In the genomic region with DNA sequence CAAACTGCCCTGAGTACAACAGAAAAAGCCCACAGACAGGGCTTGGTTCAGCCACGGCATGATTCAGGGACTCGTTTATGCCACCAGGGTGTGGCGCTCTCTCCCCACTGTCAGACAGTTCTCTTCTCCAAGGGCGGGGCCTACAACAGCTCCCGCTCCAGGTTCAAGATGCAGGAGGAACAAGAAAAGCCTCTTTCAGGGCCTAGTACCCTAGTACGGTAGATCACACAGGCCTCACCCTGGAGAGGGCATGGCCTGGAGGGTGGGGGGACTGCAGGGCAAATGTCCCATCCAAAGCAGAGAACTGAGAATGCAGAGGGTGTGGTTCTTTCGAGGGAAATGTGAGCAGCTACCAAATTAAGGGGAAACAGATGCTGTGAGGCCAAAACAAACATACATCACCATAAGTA, we compare ENCODE assay signal across 9 cellular contexts. TPM values are rescaled to one million over a fixed set of nuclear protein-coding genes. Genes with fewer than 3 reads are reported as not detected.
DNase-seq lines count a peak whose midpoint lies in the region; ATAC-seq, FAIRE-seq and TF ChIP-seq lines count a peak whose summit lies in the region.
"Had no signal": no experiment of that assay in that cellular context is flagged by ENCODE, and none has a peak within 500 bp of the region (broad histone marks: within the 10 kb centered on the region; RNA-seq: fewer than 3 reads in every experiment).

No MANE protein-coding gene starts in this region.

- CTCF ChIA-PET in naive thymus-derived CD4-positive, alpha-beta T cell (lab: Charles Lee), result interaction anchor here (0.6 to 2.3 kb wide), 4 partner anchors 79 to 288 kb away, joined by 3 to 16 read pairs (median 4); no protein-coding TSS in a partner anchor

- H3K9me3 Mint-ChIP-seq in activated CD4-positive, alpha-beta T cell treated with anti-CD3 and anti-CD28 coated beads, Interleukin-2, amount 10 ng/mL, durations not matched to agents 24 days and 14 days, result no peaks in the 10 kb centered on the region
- H3K9me3 Mint-ChIP-seq in endothelial cell (ENCODE audit: unreplicated experiment), result no peaks in the 10 kb centered on the region
- H3K9me3 Mint-ChIP-seq in naive thymus-derived CD4-positive, alpha-beta T cell, result no peaks in the 10 kb centered on the region
- H3K9me3 Mint-ChIP-seq: T-helper 1 cell treated with Interleukin-12 subunit alpha and Interleukin-12 subunit beta and Interleukin-4 antibody, amounts not matched to agents 30 μg/mL and 1 μg/mL, for 36 hours had no signal

- peak; percentile 77 for ATAC-seq in naive thymus-derived CD4-positive, alpha-beta T cell

- DNase-seq in GDM1 (lab: John Stamatoyannopoulos, UW) (peak; percentile 32), NCI-H146 treated with DMSO at 0.1 percent for 48 hours (lab: John Stamatoyannopoulos, UW; ENCODE audit: unreplicated experiment) (peak; percentile 5), endothelial cell (ENCODE audit: low spot score) (peak; percentile 73), kidney glomerular epithelial cell (lab: John Stamatoyannopoulos, UW) (no peak), GM12892 (ENCODE audit: insufficient read length) (no peak), NCI-H1930 (lab: John Stamatoyannopoulos, UW) (no peak)
- peak; percentile 79 for DNase-seq in activated CD4-positive, alpha-beta T cell treated with anti-CD3 and anti-CD28 coated beads, Interleukin-2, amount 10 ng/mL, durations not matched to agents 24 days and 14 days
- DNase-seq in naive thymus-derived CD4-positive, alpha-beta T cell, result peak in 3 of 9 donors; percentile 25 to 38 (median 31)

- no peak overlapping the region for H3K27ac ChIP-seq in naive thymus-derived CD4-positive, alpha-beta T cell (ENCODE audit: low read depth, low read length)

- no peaks in the 10 kb centered on the region for H3K27me3 ChIP-seq in naive thymus-derived CD4-positive, alpha-beta T cell (ENCODE audit: control insufficient read depth in 2 of 2, insufficient read depth in 2 of 2, low read length in 2 of 2)

- H3K4me3 ChIP-seq in naive thymus-derived CD4-positive, alpha-beta T cell (ENCODE audit: low read length), result no peak overlapping the region

- H3K4me3 Mint-ChIP-seq in activated CD4-positive, alpha-beta T cell treated with anti-CD3 and anti-CD28 coated beads, Interleukin-2, amount 10 ng/mL, durations not matched to agents 24 days and 14 days, result no peak overlapping the region
- H3K4me3 Mint-ChIP-seq in endothelial cell (ENCODE audit: unreplicated experiment), result no peak overlapping the region
- H3K4me3 Mint-ChIP-seq in naive thymus-derived CD4-positive, alpha-beta T cell, result no peak overlapping the region
- H3K4me3 Mint-ChIP-seq: T-helper 1 cell treated with Interleukin-12 subunit alpha and Interleukin-12 subunit beta and Interleukin-4 antibody, amounts not matched to agents 30 μg/mL and 1 μg/mL, for 36 hours had no signal

- no peaks in the 10 kb centered on the region for H3K4me1 ChIP-seq in naive thymus-derived CD4-positive, alpha-beta T cell (ENCODE audit: control insufficient read depth in 2 of 2, insufficient read depth in 2 of 2, low read length in 2 of 2)

- POLR2A ChIA-PET in naive thymus-derived CD4-positive, alpha-beta T cell (lab: Charles Lee), result interaction anchor here (1.9 kb wide), 1 partner anchor 23 kb away, joined by 6 read pairs; a partner anchor contains a TSS

- peaks cover 33% of the 10 kb centered on the region for H3K4me1 Mint-ChIP-seq in activated CD4-positive, alpha-beta T cell treated with anti-CD3 and anti-CD28 coated beads, Interleukin-2, amount 10 ng/mL, durations not matched to agents 24 days and 14 days
- H3K4me1 Mint-ChIP-seq in endothelial cell (ENCODE audit: unreplicated experiment), result peaks cover 15% of the 10 kb centered on the region
- peaks cover 25 to 57% (median 54%) of the 10 kb centered on the region in 7 donors for H3K4me1 Mint-ChIP-seq in naive thymus-derived CD4-positive, alpha-beta T cell

- FAIRE-seq in GM12892 (lab: Jason Lieb, UNC), result no peak

- TF ChIP-seq CTCF in endothelial cell (IDR thresholded peaks at IDR 0.05; ENCODE audit: unreplicated experiment), result peak; percentile 53

- H3K27ac Mint-ChIP-seq in activated CD4-positive, alpha-beta T cell treated with anti-CD3 and anti-CD28 coated beads, Interleukin-2, amount 10 ng/mL, durations not matched to agents 24 days and 14 days, result no peak overlapping the region
- H3K27ac Mint-ChIP-seq in endothelial cell (ENCODE audit: unreplicated experiment), result no peak overlapping the region
- peak overlapping the region in 7 of 9 donors; percentile 16 to 70 (median 28) for H3K27ac Mint-ChIP-seq in naive thymus-derived CD4-positive, alpha-beta T cell

- TF ChIP-seq POLR2A in GM12892 (IDR thresholded peaks at IDR 0.05; ENCODE audit: low read depth, low read length), result no peak

- no peaks in the 10 kb centered on the region for H3K9me3 ChIP-seq in naive thymus-derived CD4-positive, alpha-beta T cell (ENCODE audit: control insufficient read depth in 2 of 3, low read length in 3 of 3)

- H3K36me3 Mint-ChIP-seq in activated CD4-positive, alpha-beta T cell treated with anti-CD3 and anti-CD28 coated beads, Interleukin-2, amount 10 ng/mL, durations not matched to agents 24 days and 14 days (ENCODE audit: low read depth), result peaks cover 49% of the 10 kb centered on the region
- H3K36me3 Mint-ChIP-seq in endothelial cell (ENCODE audit: low read depth, unreplicated experiment), result peaks cover 17% of the 10 kb centered on the region
- H3K36me3 Mint-ChIP-seq in naive thymus-derived CD4-positive, alpha-beta T cell, result peaks cover 0 to 29% (median 26%) of the 10 kb centered on the region in 5 donors

- intact Hi-C loops in activated CD4-positive, alpha-beta T cell treated with anti-CD3 and anti-CD28 coated beads, Interleukin-2, amount 10 ng/mL, durations not matched to agents 24 days and 14 days (cut with micrococcal nuclease), result no loop called here
- intact Hi-C loops in naive thymus-derived CD4-positive, alpha-beta T cell (cut with micrococcal nuclease), result loop anchor here (1.0 kb wide), 3 partner anchors 129 to 289 kb away; no protein-coding TSS in a partner anchor

- H3K36me3 ChIP-seq in naive thymus-derived CD4-positive, alpha-beta T cell (ENCODE audit: control insufficient read depth in 2 of 3, insufficient read depth in 3 of 3, low read length in 3 of 3), result peaks cover 0 to 31% (median 0%) of the 10 kb centered on the region in 3 experiments

- no peaks in the 10 kb centered on the region for H3K27me3 Mint-ChIP-seq in activated CD4-positive, alpha-beta T cell treated with anti-CD3 and anti-CD28 coated beads, Interleukin-2, amount 10 ng/mL, durations not matched to agents 24 days and 14 days
- no peaks in the 10 kb centered on the region for H3K27me3 Mint-ChIP-seq in endothelial cell (ENCODE audit: unreplicated experiment)
- no peaks in the 10 kb centered on the region for H3K27me3 Mint-ChIP-seq in naive thymus-derived CD4-positive, alpha-beta T cell

RNA-seq across cellular contexts. Expression of a gene that starts 12.0 kb away (rescaled TPM):
- 27.1 and 27.6 TPM in 2 replicates for total RNA-seq in activated CD4-positive, alpha-beta T cell treated with anti-CD3 and anti-CD28 coated beads, Interleukin-2, amount 10 ng/mL, durations not matched to agents 24 days and 14 days
- total RNA-seq in endothelial cell (ENCODE audit: unreplicated experiment), result 35.7 TPM
- 10 to 100 TPM; 17.1 to 42.5 (median 38.3) TPM for total RNA-seq in naive thymus-derived CD4-positive, alpha-beta T cell
- polyA plus RNA-seq in naive thymus-derived CD4-positive, alpha-beta T cell, result 10 to 100 TPM; 20.7 to 29.3 TPM
- 12.7 TPM for polyA plus RNA-seq in GM12892 (2012; ENCODE audit: missing spikeins)

RNA-seq across cellular contexts. Expression of a gene that starts 23.1 kb away (rescaled TPM):
- 25.6 and 25.8 TPM in 2 replicates for total RNA-seq in activated CD4-positive, alpha-beta T cell treated with anti-CD3 and anti-CD28 coated beads, Interleukin-2, amount 10 ng/mL, durations not matched to agents 24 days and 14 days
- total RNA-seq in endothelial cell (ENCODE audit: unreplicated experiment), result 86.0 TPM
- 10 to 100 TPM; 11.5 to 33.0 (median 22.5) TPM for total RNA-seq in naive thymus-derived CD4-positive, alpha-beta T cell
- polyA plus RNA-seq in naive thymus-derived CD4-positive, alpha-beta T cell, result 1 to 10 TPM; 2.2 to 4.8 TPM
- polyA plus RNA-seq in GM12892 (2012; ENCODE audit: missing spikeins), result 3.5 TPM

Comparison
In these comparisons a context has a peak if more than half of its experiments do, and no peak if none do; other contexts are left out.
1. DNase-seq: peak in GDM1 (single experiment), NCI-H146 treated with DMSO at 0.1 percent for 48 hours (single experiment), activated CD4-positive, alpha-beta T cell treated with anti-CD3 and anti-CD28 coated beads, Interleukin-2, amount 10 ng/mL, durations not matched to agents 24 days and 14 days (single experiment) and endothelial cell (single experiment); none in kidney glomerular epithelial cell (single experiment), GM12892 (single experiment) and NCI-H1930 (0 of 2).
2. H3K27ac Mint-ChIP-seq: peak in naive thymus-derived CD4-positive, alpha-beta T cell (7 of 9); none in activated CD4-positive, alpha-beta T cell treated with anti-CD3 and anti-CD28 coated beads, Interleukin-2, amount 10 ng/mL, durations not matched to agents 24 days and 14 days (single experiment) and endothelial cell (single experiment).